In the genomic region with DNA sequence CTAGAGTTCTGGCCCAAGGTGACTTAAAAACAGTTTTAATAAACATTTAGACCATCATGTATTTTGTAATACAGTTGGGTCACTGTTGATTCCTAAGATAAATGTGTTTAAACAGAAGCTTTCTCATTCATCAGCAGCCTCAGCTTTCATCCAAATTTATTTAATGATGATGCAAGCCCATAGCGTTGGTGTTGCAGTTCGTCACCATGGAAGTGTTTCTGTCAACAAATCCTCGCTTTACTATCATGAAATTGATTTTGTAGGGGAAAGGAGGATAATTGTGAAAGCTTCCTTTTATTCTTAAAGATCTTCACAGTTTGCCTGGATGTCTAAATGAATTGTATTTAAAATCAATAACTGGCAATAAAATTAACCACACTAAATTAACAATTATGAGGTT, we compare ENCODE assay signal across 12 cellular contexts. TPM values are rescaled to one million over a fixed set of nuclear protein-coding genes. Genes with fewer than 3 reads are reported as not detected.
A peak's percentile ranks its signal among the peaks of the same experiment; 100 is the strongest.
DNase-seq lines count a peak whose midpoint lies in the region; ATAC-seq, FAIRE-seq and TF ChIP-seq lines count a peak whose summit lies in the region.
"Had no signal": no experiment of that assay in that cellular context is flagged by ENCODE, and none has a peak within 500 bp of the region (broad histone marks: within the 10 kb centered on the region; RNA-seq: fewer than 3 reads in every experiment).

No MANE protein-coding gene starts in this region.

- H3K23ac ChIP-seq in H1 (ENCODE audit: insufficient read length) (no peak overlapping the region), mesendoderm (ENCODE audit: low read length) (no peak overlapping the region)

- no peak overlapping the region for H2AFZ ChIP-seq in H1 (ENCODE audit: low read length)

- FAIRE-seq in H1 (lab: Jason Lieb, UNC): no peak
- FAIRE-seq: endometrium had no signal

- H2BK15ac ChIP-seq in H1 (ENCODE audit: low read length): no peak overlapping the region
- no peak overlapping the region for H2BK15ac ChIP-seq in mesendoderm (replicated peaks; ENCODE audit: low read depth)

- POLR2A ChIA-PET in H1 (lab: Charles Lee; ENCODE audit: partially characterized antibody): interaction anchor here (0.6 kb wide), 1 partner anchor 175 kb away, joined by 3 read pairs; no protein-coding TSS in a partner anchor

- peaks cover 0 to 33% of the 10 kb centered on the region in 2 experiments; a peak in 2 of 4 replicates for H3K79me2 ChIP-seq in H1 (ENCODE audit: control insufficient read depth in 1 of 2, insufficient read depth in 2 of 2, low read length in 2 of 2)
- peaks cover 7% of the 10 kb centered on the region for H3K79me2 ChIP-seq in mesendoderm (ENCODE audit: control insufficient read depth, insufficient read depth, low read length)

- H3K14ac ChIP-seq in H1 (ENCODE audit: insufficient read length): no peak overlapping the region

- no peak overlapping the region for H4K5ac ChIP-seq in H1 (ENCODE audit: insufficient read length, low read depth, low read length)
- H4K5ac ChIP-seq in mesendoderm (ENCODE audit: low read length): no peak overlapping the region

- no peak for TF ChIP-seq RAD21 in H1 (IDR thresholded peaks at IDR 0.05 in 1 of 2, conservative IDR thresholded peaks at IDR 0.05 in 1 of 2; ENCODE audit: low read depth in 2 of 2, low read length in 2 of 2)

- H3K9me3 ChIP-seq in H1 (ENCODE audit: insufficient read depth in 2 of 2, low read depth in 1 of 2, low read length in 1 of 2): no peaks in the 10 kb centered on the region
- H3K9me3 ChIP-seq: SJSA1 had no signal

- H3K4me2 ChIP-seq in H1 (ENCODE audit: insufficient read depth in 1 of 2, low read depth in 2 of 2, low read length in 2 of 2): no peak overlapping the region
- H3K4me2 ChIP-seq in mesendoderm (ENCODE audit: low read length): no peak overlapping the region

- H2AK5ac ChIP-seq in H1 (ENCODE audit: low read depth, low read length): no peak overlapping the region
- H2AK5ac ChIP-seq in mesendoderm (ENCODE audit: low read length): no peak overlapping the region

- H3K27me3 ChIP-seq in H1 (replicated peaks in 1 of 4; ENCODE audit: control insufficient read depth in 3 of 4, extremely low read depth in 1 of 4, insufficient read depth in 3 of 4, low read length in 3 of 4): no peaks in the 10 kb centered on the region
- no peaks in the 10 kb centered on the region for H3K27me3 ChIP-seq in mesendoderm (ENCODE audit: insufficient read depth, low read length, poor library complexity)
- H3K27me3 ChIP-seq: SJSA1 had no signal

- CTCF ChIA-PET in H1 (lab: Charles Lee; ENCODE audit: partially characterized antibody): interaction anchor here (0.7 to 1.7 kb wide), 6 partner anchors 13 to 408 kb away, joined by 3 to 6 read pairs (median 4); no protein-coding TSS in a partner anchor

- H2BK5ac ChIP-seq in H1 (ENCODE audit: low read depth, low read length) (no peak overlapping the region), mesendoderm (ENCODE audit: low read length) (no peak overlapping the region)

- no peaks in the 10 kb centered on the region for H3K36me3 ChIP-seq in H1 (ENCODE audit: control insufficient read depth in 2 of 4, insufficient read depth in 4 of 4, low read length in 3 of 4)
- no peaks in the 10 kb centered on the region for H3K36me3 ChIP-seq in mesendoderm (ENCODE audit: control insufficient read depth, insufficient read depth, low read length)

- H4K91ac ChIP-seq in H1 (replicated peaks; ENCODE audit: insufficient read length, low read length): no peak overlapping the region

- H3K27ac ChIP-seq in H1 (ENCODE audit: low read depth, low read length) (no peak overlapping the region), mesendoderm (ENCODE audit: low read depth, low read length) (no peak overlapping the region)
- H3K27ac ChIP-seq: SJSA1 had no signal

- TF ChIP-seq EP300 in H1 (IDR thresholded peaks at IDR 0.05; ENCODE audit: borderline replicate concordance in 1 of 2, low read depth in 2 of 2, low read length in 2 of 2): no peak

- TF ChIP-seq CTCF in H1 (IDR thresholded peaks at IDR 0.05; ENCODE audit: control extremely low read depth in 1 of 3, insufficient read depth in 1 of 3, low read depth in 1 of 3, low read length in 3 of 3): no peak

- no peak overlapping the region for H2BK120ac ChIP-seq in H1 (replicated peaks; ENCODE audit: low read depth, low read length)
- H2BK120ac ChIP-seq in mesendoderm (ENCODE audit: low read depth, low read length): no peak overlapping the region

- DNase-seq in AG08395 (ENCODE audit: low spot score): peak; percentile 41
- peak; percentile 39 for DNase-seq in NCI-H146 treated with DMSO at 0.1 percent for 48 hours (lab: John Stamatoyannopoulos, UW; ENCODE audit: unreplicated experiment)
- DNase-seq in H1 (ENCODE audit: low read depth in 1 of 2, low spot score in 2 of 2): no peak
- DNase-seq in mesendoderm: peak; percentile 78
- DNase-seq in NAMALWA (ENCODE audit: low spot score): no peak
- DNase-seq in activated naive CD4-positive, alpha-beta T cell treated with anti-CD3 and anti-CD28 coated beads, Interleukin-2, amount 50 U/mL, for 16 hours: no peak
- no peak for DNase-seq in mucosa of gallbladder (ENCODE audit: low spot score)
- DNase-seq: activated T-cell treated with anti-CD3 and anti-CD28 coated beads, Interleukin-2, amount 50 U/mL, for 24 hours; natural killer cell had no signal

- H3K56ac ChIP-seq in H1 (replicated peaks; ENCODE audit: insufficient read length, low read depth, low read length) (no peak overlapping the region), mesendoderm (ENCODE audit: low read length) (no peak overlapping the region)

- H2BK20ac ChIP-seq in H1 (ENCODE audit: low read length): no peak overlapping the region

- H3K4ac ChIP-seq in H1 (replicated peaks; ENCODE audit: insufficient read length, low read depth, low read length) (no peak overlapping the region), mesendoderm (ENCODE audit: low read depth, low read length) (no peak overlapping the region)

- H3K79me1 ChIP-seq in H1 (ENCODE audit: low read depth, low read length) (peaks cover 6% of the 10 kb centered on the region), mesendoderm (ENCODE audit: low read length) (peaks cover 12% of the 10 kb centered on the region)

- no peak overlapping the region for H2BK12ac ChIP-seq in H1 (ENCODE audit: low read depth, low read length)

- no peak overlapping the region for H3K18ac ChIP-seq in H1 (ENCODE audit: extremely low read depth, low read length)
- no peak overlapping the region for H3K18ac ChIP-seq in mesendoderm (ENCODE audit: low read length)

- H3K9ac ChIP-seq in H1 (replicated peaks in 1 of 4; ENCODE audit: extremely low read depth in 1 of 4, low read depth in 3 of 4, low read length in 3 of 4) (no peak overlapping the region), mesendoderm (ENCODE audit: low read length) (no peak overlapping the region)

- H3K4me3 ChIP-seq in H1 (ENCODE audit: extremely low read depth in 1 of 4, insufficient read depth in 2 of 4, low read depth in 3 of 4, low read length in 4 of 4): no peak overlapping the region
- H3K4me3 ChIP-seq in mesendoderm (ENCODE audit: low read length): no peak overlapping the region
- H3K4me3 ChIP-seq: SJSA1 had no signal

- H4K20me1 ChIP-seq in H1 (replicated peaks in 1 of 2; ENCODE audit: control insufficient read depth in 1 of 2, insufficient read depth in 2 of 2, low read length in 2 of 2): peaks cover 0 to 2% of the 10 kb centered on the region in 2 experiments

- peaks cover 0 to 7% (median 2%) of the 10 kb centered on the region in 4 experiments; a peak in 3 of 7 replicates for H3K4me1 ChIP-seq in H1 (replicated peaks in 1 of 4; ENCODE audit: control insufficient read depth in 3 of 4, insufficient read depth in 4 of 4, low read length in 3 of 4)
- peaks cover 2% of the 10 kb centered on the region for H3K4me1 ChIP-seq in mesendoderm (ENCODE audit: control insufficient read depth, low read depth, low read length)

- WGBS in H1 (ENCODE audit: extremely low coverage in 1 of 2, insufficient coverage in 1 of 2, insufficient read length in 1 of 2, insufficient replicate concordance in 2 of 2, low coverage in 1 of 2, low lambda C conversion rate in 2 of 2, missing lambda C conversion rate in 1 of 2), 2 experiments: 76% methylated on average over 3 of the region's 3 CpGs; no CpG with 5 or more reads in 1 of the 2 experiments
- no CpG with 5 or more reads among the region's 3 CpGs for whole genome bisulfite sequencing in mesendoderm (ENCODE audit: extremely low coverage, insufficient coverage, low lambda C conversion rate)

- no peak for ATAC-seq in GM19397 (IDR thresholded peaks at IDR 0.05; ENCODE audit: unreplicated experiment)
- ATAC-seq: natural killer cell had no signal

- no peak overlapping the region for H4K8ac ChIP-seq in H1 (ENCODE audit: extremely low read depth, insufficient read depth, low read length)
- H4K8ac ChIP-seq in mesendoderm (ENCODE audit: low read depth, low read length): no peak overlapping the region

- TF ChIP-seq POLR2A in H1 (IDR thresholded peaks at IDR 0.05; ENCODE audit: control extremely low read depth in 1 of 2, low read depth in 2 of 2, low read length in 2 of 2): no peak

- H3K23me2 ChIP-seq in H1 (ENCODE audit: low read depth, low read length): no peaks in the 10 kb centered on the region

TF ChIP-seq in H1, 55 proteins besides CTCF, POLR2A, EP300 and RAD21:
- TF ChIP-seq JUN (IDR thresholded peaks at IDR 0.05; ENCODE audit: low read depth, low read length): no peak
- TF ChIP-seq, protein P1, sequence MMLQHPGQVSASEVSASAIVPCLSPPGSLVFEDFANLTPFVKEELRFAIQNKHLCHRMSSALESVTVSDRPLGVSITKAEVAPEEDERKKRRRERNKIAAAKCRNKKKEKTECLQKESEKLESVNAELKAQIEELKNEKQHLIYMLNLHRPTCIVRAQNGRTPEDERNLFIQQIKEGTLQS (IDR thresholded peaks at IDR 0.05; ENCODE audit: insufficient read depth, low read depth, low read length): 0 out of 2 replicates have a peak, but pooled peaks have one; percentile 39
- TF ChIP-seq CEBPB (IDR thresholded peaks at IDR 0.05; ENCODE audit: low read depth, low read length): peak; percentile 83
TF ChIP-seq in H1: peak in this region for 2.

RNA-seq across cellular contexts. Expression of a gene that starts 28.8 kb away (rescaled TPM):
- total RNA-seq in H1 (2021; fragmentation: NEBNext Ultra II Directional; extraction: Animal tissue kit (Norgen Biotek cat#: 25700)): 65.9 and 75.1 TPM in 2 replicates
- polyA plus RNA-seq in H1 (2011; rRNA removed): 10.2 and 15.2 TPM in 2 replicates
- 26.0 TPM for polyA plus RNA-seq in H1 (2011; cell fraction: cytosol; rRNA removed)
- 4.3 TPM for polyA plus RNA-seq in H1 (2011; cell fraction: nucleus; rRNA removed)
- polyA plus RNA-seq in H1 (2012, experiment 1 of 2): 36.1 to 77.3 TPM (median 39.6 TPM) in 4 replicates
- 20.3 TPM for polyA plus RNA-seq in H1 (2012, experiment 2 of 2)
- 87.2 TPM for polyA plus RNA-seq in H1 (2013, experiment 1 of 2)
- polyA plus RNA-seq in H1 (2013, experiment 2 of 2): 96.4 TPM
- polyA minus RNA-seq in H1 (2011; rRNA and poly(A)+ RNA removed): 8.1 and 9.8 TPM in 2 replicates
- polyA minus RNA-seq in H1 (2011; cell fraction: cytosol; rRNA and poly(A)+ RNA removed): 34.1 TPM
- 31.3 TPM for polyA minus RNA-seq in H1 (2011; cell fraction: nucleus; rRNA and poly(A)+ RNA removed)
- polyA plus RNA-seq in mesendoderm (2013, experiment 1 of 2): 157 TPM
- 149 TPM for polyA plus RNA-seq in mesendoderm (2013, experiment 2 of 2)
- 18.2 TPM for total RNA-seq in mucosa of gallbladder

Comparison
In these comparisons a context has a peak if more than half of its experiments do, and no peak if none do; other contexts are left out.
1. DNase-seq: peak in AG08395 (single experiment), NCI-H146 treated with DMSO at 0.1 percent for 48 hours (single experiment) and mesendoderm (single experiment); none in H1 (0 of 2), NAMALWA (single experiment), activated naive CD4-positive, alpha-beta T cell treated with anti-CD3 and anti-CD28 coated beads, Interleukin-2, amount 50 U/mL, for 16 hours (single experiment) and mucosa of gallbladder (single experiment).